Comparison of ENCODE assay signal across 1 cellular context in genomic region chr5:93572101-93572772, GRCh38.
TF ChIP-seq lines count a peak whose summit lies in the region.

No MANE protein-coding gene starts in this region.

TF ChIP-seq in H1, 55 proteins besides CTCF, POLR2A, EP300 and RAD21:
- TF ChIP-seq E2F6 (IDR thresholded peaks at IDR 0.05) (peak; percentile 86), MAX (IDR thresholded peaks at IDR 0.05) (peak; percentile 96), RNF2 (IDR thresholded peaks at IDR 0.05; ENCODE audit: borderline replicate concordance, low read depth, low read length, missing control alignments, poor library complexity, severe bottlenecking) (peak; percentile 63), TBP (IDR thresholded peaks at IDR 0.05; ENCODE audit: low read depth, low read length) (no peak)
- TF ChIP-seq, protein P1, sequence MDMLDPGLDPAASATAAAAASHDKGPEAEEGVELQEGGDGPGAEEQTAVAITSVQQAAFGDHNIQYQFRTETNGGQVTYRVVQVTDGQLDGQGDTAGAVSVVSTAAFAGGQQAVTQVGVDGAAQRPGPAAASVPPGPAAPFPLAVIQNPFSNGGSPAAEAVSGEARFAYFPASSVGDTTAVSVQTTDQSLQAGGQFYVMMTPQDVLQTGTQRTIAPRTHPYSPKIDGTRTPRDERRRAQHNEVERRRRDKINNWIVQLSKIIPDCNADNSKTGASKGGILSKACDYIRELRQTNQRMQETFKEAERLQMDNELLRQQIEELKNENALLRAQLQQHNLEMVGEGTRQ (IDR thresholded peaks at IDR 0.05; ENCODE audit: low read length) = peak; percentile 20; the same call in 1 of the 2 replicates
